ENCODE assay signal across 17 cellular contexts in genomic region chr4:39494354-39494753, GRCh38. TPM values are rescaled to one million over a fixed set of nuclear protein-coding genes. Genes with fewer than 3 reads are reported as not detected.
DNase-seq lines count a peak whose midpoint lies in the region; ATAC-seq, FAIRE-seq and TF ChIP-seq lines count a peak whose summit lies in the region.
"Had no signal": no experiment of that assay in that cellular context is flagged by ENCODE, and none has a peak within 500 bp of the region (broad histone marks: within the 10 kb centered on the region; RNA-seq: fewer than 3 reads in every experiment).

No MANE protein-coding gene starts in this region.

- in situ Hi-C loops in K562 (cut with MboI) = no loop called here

- H2AK5ac ChIP-seq in mesendoderm (ENCODE audit: low read length) = no peak overlapping the region

- no peaks in the 10 kb centered on the region for H3K9me3 ChIP-seq in K562 (replicated peaks; ENCODE audit: control insufficient read depth, insufficient read depth, low read depth, low read length)
- H3K9me3 ChIP-seq in liver (ENCODE audit: control insufficient read depth in 4 of 4, low read length in 3 of 4) = no peaks in the 10 kb centered on the region
- H3K9me3 ChIP-seq in pancreas = no peaks in the 10 kb centered on the region

- H3K79me2 ChIP-seq in K562 (ENCODE audit: control insufficient read depth, insufficient read depth, low read length) (no peaks in the 10 kb centered on the region), mesendoderm (ENCODE audit: control insufficient read depth, insufficient read depth, low read length) (no peaks in the 10 kb centered on the region)

- H4K8ac ChIP-seq in mesendoderm (ENCODE audit: low read depth, low read length) = no peak overlapping the region

- intact Hi-C loops in K562 (cut with micrococcal nuclease) (no loop called here), left colon (cut with DNase I, micrococcal nuclease) (no loop called here), pancreas (cut with DNase I) (no loop called here)

- no peak overlapping the region for H3K4me2 ChIP-seq in K562 (ENCODE audit: insufficient read depth, low read length)
- no peak overlapping the region for H3K4me2 ChIP-seq in mesendoderm (ENCODE audit: low read length)
- H3K4me2 ChIP-seq: GM23338 had no signal

- no peak for ATAC-seq in K562
- ATAC-seq in left colon = peak; percentile 48
- ATAC-seq in GM18867 (IDR thresholded peaks at IDR 0.05; ENCODE audit: unreplicated experiment) = no peak
- ATAC-seq in pancreas = no peak
- ATAC-seq: GM23338, HCT116 had no signal

- no peak overlapping the region for H2AFZ ChIP-seq in K562 (ENCODE audit: low read depth, low read length)
- H2AFZ ChIP-seq: GM23338 had no signal

- H4K20me1 ChIP-seq in K562 (replicated peaks; ENCODE audit: control insufficient read depth, insufficient read depth, low read length) = no peaks in the 10 kb centered on the region

- no peak overlapping the region for H4K5ac ChIP-seq in mesendoderm (ENCODE audit: low read length)

- H3K4me1 ChIP-seq in K562 (replicated peaks in 1 of 2; ENCODE audit: control insufficient read depth in 2 of 2, insufficient read depth in 2 of 2, low read length in 2 of 2) = no peaks in the 10 kb centered on the region; a peak in 1 of 5 replicates
- peaks cover 0 to 3% (median 1%) of the 10 kb centered on the region in 4 donors for H3K4me1 ChIP-seq in liver (ENCODE audit: control insufficient read depth in 4 of 4, insufficient read depth in 4 of 4, low read length in 3 of 4)
- H3K4me1 ChIP-seq in mesendoderm (ENCODE audit: control insufficient read depth, low read depth, low read length) = no peaks in the 10 kb centered on the region
- H3K4me1 ChIP-seq in pancreas = no peaks in the 10 kb centered on the region

- no peak overlapping the region for H3K23ac ChIP-seq in mesendoderm (ENCODE audit: low read length)

- BruUV-seq in K562 (replicated peaks; lab: Mats Ljungman, UMichigan) = no TSS peak

- H3K36me3 ChIP-seq in K562 (ENCODE audit: control insufficient read depth, insufficient read depth, low read length) (peaks cover 3% of the 10 kb centered on the region; the same call in 1 of the 3 replicates), liver (ENCODE audit: control insufficient read depth in 4 of 4, insufficient read depth in 3 of 4, low read depth in 1 of 4, low read length in 3 of 4) (peaks cover 0 to 14% (median 10%) of the 10 kb centered on the region in 4 donors), mesendoderm (ENCODE audit: control insufficient read depth, insufficient read depth, low read length) (no peaks in the 10 kb centered on the region), pancreas (peaks cover 0 to 11% (median 3%) of the 10 kb centered on the region in 3 donors)

- H3K27ac ChIP-seq in K562 (ENCODE audit: extremely low read depth, low read depth, low read length) = no peak overlapping the region
- no peak overlapping the region for H3K27ac ChIP-seq in liver (ENCODE audit: low read depth in 1 of 2, low read length in 2 of 2)
- H3K27ac ChIP-seq in mesendoderm (ENCODE audit: low read depth, low read length) = no peak overlapping the region
- H3K27ac ChIP-seq in pancreas = no peak overlapping the region

- CTCF ChIA-PET in K562 (lab: Yijun Ruan, JAX; ENCODE audit: low intra/inter-chr PET ratio) = no interaction called here

- TF ChIP-seq CTCF in K562 (IDR thresholded peaks at IDR 0.05 in 2 of 3, conservative IDR thresholded peaks at IDR 0.05 in 1 of 3; ENCODE audit: insufficient read depth in 2 of 3, low read depth in 1 of 3, low read length in 3 of 3) (no peak), liver (IDR thresholded peaks at IDR 0.05; ENCODE audit: low read depth, low read length, missing input control) (no peak), pancreas (IDR thresholded peaks at IDR 0.05) (no peak)

- no peaks in the 10 kb centered on the region for H3K9me1 ChIP-seq in K562 (ENCODE audit: control insufficient read depth, insufficient read depth, low read length)

- 45% methylated on average over 1 of the region's 1 CpG for WGBS in K562 (ENCODE audit: insufficient coverage, low coverage, missing lambda C conversion rate)
- WGBS in liver = 96% methylated on average over 1 of the region's 1 CpG
- WGBS in mesendoderm (ENCODE audit: extremely low coverage, insufficient coverage, low lambda C conversion rate) = no CpG with 5 or more reads among the region's 1 CpG
- 96 to 100% methylated on average over 1 of the region's 1 CpG for WGBS in pancreas, 2 donors

- no peak overlapping the region for H3K56ac ChIP-seq in mesendoderm (ENCODE audit: low read length)

- H3K79me1 ChIP-seq in mesendoderm (ENCODE audit: low read length) = no peaks in the 10 kb centered on the region

- no peak overlapping the region for H3K4ac ChIP-seq in mesendoderm (ENCODE audit: low read depth, low read length)

- no peak for TF ChIP-seq EP300 in K562 (IDR thresholded peaks at IDR 0.05; ENCODE audit: low read length)

- no peak for DNase-seq in K562 (ENCODE audit: extremely low read depth in 1 of 4, low spot score in 3 of 4)
- no peak for DNase-seq in left colon
- no peak for DNase-seq in mesendoderm
- no peak for DNase-seq in pancreas
- DNase-seq: C1 segment of cervical spinal cord; CD4-positive, alpha-beta memory T cell; COR-L47; DMS153; DND-41; H9 had no signal

- no peak overlapping the region for H3K4me3 ChIP-seq in K562
- H3K4me3 ChIP-seq in liver (ENCODE audit: low read depth in 1 of 3, low read length in 3 of 3) = no peak overlapping the region
- no peak overlapping the region for H3K4me3 ChIP-seq in mesendoderm (ENCODE audit: low read length)
- no peak overlapping the region for H3K4me3 ChIP-seq in pancreas
- H3K4me3 ChIP-seq: GM23338 had no signal

- H2BK15ac ChIP-seq in mesendoderm (replicated peaks; ENCODE audit: low read depth) = no peak overlapping the region

- no peak for FAIRE-seq in K562 (lab: Jason Lieb, UNC)
- no peak for FAIRE-seq in pancreas (lab: Jason Lieb, UNC)
- FAIRE-seq: G401.6, GM12892, GM19239 had no signal

- H3K18ac ChIP-seq in mesendoderm (ENCODE audit: low read length) = no peak overlapping the region

- TF ChIP-seq RAD21 in K562 (CRISPR knock-in tag; conservative IDR thresholded peaks at IDR 0.05 in 1 of 2, IDR thresholded peaks at IDR 0.05 in 1 of 2) (no peak), liver (IDR thresholded peaks at IDR 0.05) (no peak)

- H2BK120ac ChIP-seq in mesendoderm (ENCODE audit: low read depth, low read length) = no peak overlapping the region

- H3K27me3 ChIP-seq in K562 (ENCODE audit: control insufficient read depth in 2 of 2, insufficient read depth in 2 of 2, low read length in 2 of 2) (no peaks in the 10 kb centered on the region), liver (ENCODE audit: control insufficient read depth in 4 of 4, insufficient read depth in 4 of 4, low read length in 3 of 4) (no peaks in the 10 kb centered on the region), mesendoderm (ENCODE audit: insufficient read depth, low read length, poor library complexity) (no peaks in the 10 kb centered on the region), pancreas (no peaks in the 10 kb centered on the region)

- no peak for TF ChIP-seq POLR2A in K562 (conservative IDR thresholded peaks at IDR 0.05)

- POLR2A ChIA-PET in K562 (lab: Yijun Ruan, JAX) = no interaction called here

- no peak overlapping the region for H3K9ac ChIP-seq in K562 (ENCODE audit: insufficient read depth in 1 of 2, low read depth in 2 of 2, low read length in 2 of 2)
- H3K9ac ChIP-seq in liver (ENCODE audit: low read depth in 1 of 2, low read length in 2 of 2) = no peak overlapping the region
- no peak overlapping the region for H3K9ac ChIP-seq in mesendoderm (ENCODE audit: low read length)

- no peak overlapping the region for H2BK5ac ChIP-seq in mesendoderm (ENCODE audit: low read length)

RNA-seq across cellular contexts. Expression of gene UGDH, which starts 32.9 kb away (rescaled TPM):
- 6.0 and 11.8 TPM in 2 replicates for total RNA-seq in K562 (2011; cell fraction: chromatin; rRNA removed; ENCODE audit: low replicate concordance)
- total RNA-seq in K562 (2011; cell fraction: nucleolus; rRNA removed) = 5.0 and 5.7 TPM in 2 replicates
- total RNA-seq in K562 (2011; cell fraction: nucleoplasm; rRNA removed) = 6.2 and 10.3 TPM in 2 replicates
- 16.2 and 18.9 TPM in 2 replicates for total RNA-seq in K562 (2014; rRNA removed)
- total RNA-seq in K562 (2014; rRNA removed; fragmentation: Illumina TruSeq; extraction: Trizol) = 16.0 and 21.1 TPM in 2 replicates
- 10.1 and 12.0 TPM in 2 replicates for total RNA-seq in K562 (2015; rRNA removed; fragmentation: Illumina TruSeq; extraction: Trizol)
- 21.7 and 22.7 TPM in 2 replicates for total RNA-seq in K562 (2021)
- polyA plus RNA-seq in K562 (2011; rRNA removed) = 15.1 and 19.1 TPM in 2 replicates
- polyA plus RNA-seq in K562 (2011; cell fraction: cytosol; rRNA removed) = 7.3 and 12.4 TPM in 2 replicates
- 1.9 and 3.9 TPM in 2 replicates for polyA plus RNA-seq in K562 (2011; cell fraction: nucleus; rRNA removed)
- polyA plus RNA-seq in K562 (2012) = 16.3 and 19.9 TPM in 2 replicates
- 17.3 and 18.6 TPM in 2 replicates for polyA plus RNA-seq in K562 (2014; fragmentation: Illumina TruSeq; extraction: Trizol)
- 1 to 10 TPM; 5.5 to 6.8 TPM for polyA plus RNA-seq in K562 (2014; fragmentation: Nextera tagmentation; extraction: Ambion mirVana)
- 18.0 and 18.7 TPM in 2 replicates for polyA plus RNA-seq in K562 (2014; rRNA removed)
- polyA minus RNA-seq in K562 (2011; rRNA and poly(A)+ RNA removed) = 22.9 and 27.5 TPM in 2 replicates
- polyA minus RNA-seq in K562 (2011; cell fraction: cytosol; rRNA and poly(A)+ RNA removed) = 20.6 and 24.8 TPM in 2 replicates
- polyA minus RNA-seq in K562 (2011; cell fraction: nucleus; rRNA and poly(A)+ RNA removed) = 1.8 and 3.1 TPM in 2 replicates
- 100 to 1,000 TPM; 208 to 303 TPM for total RNA-seq in left colon
- 100 to 1,000 TPM in 1 of 2 donors, 10 to 100 TPM in 1; 33.1 to 241 TPM for total RNA-seq in liver
- 100 to 1,000 TPM in 1 of 2 donors, 10 to 100 TPM in 1; 40.5 to 127 TPM for polyA plus RNA-seq in liver
- 82.2 TPM for polyA plus RNA-seq in mesendoderm (2013, experiment 1 of 2)
- 82.0 TPM for polyA plus RNA-seq in mesendoderm (2013, experiment 2 of 2)
- 10 to 100 TPM; 16.0 to 84.8 (median 54.9) TPM for total RNA-seq in pancreas
- polyA plus RNA-seq in pancreas = 1 to 10 TPM; 7.0 to 8.7 TPM

RNA-seq across cellular contexts. Expression of gene LIAS, which starts 35.5 kb away (rescaled TPM):
- total RNA-seq in K562 (2011; cell fraction: chromatin; rRNA removed; ENCODE audit: low replicate concordance) = 47.0 and 100 TPM in 2 replicates
- total RNA-seq in K562 (2011; cell fraction: nucleolus; rRNA removed) = 33.0 and 33.2 TPM in 2 replicates
- 55.9 and 101 TPM in 2 replicates for total RNA-seq in K562 (2011; cell fraction: nucleoplasm; rRNA removed)
- total RNA-seq in K562 (2014; rRNA removed) (21.9 and 23.5 TPM in 2 replicates), K562 (2014; rRNA removed; fragmentation: Illumina TruSeq; extraction: Trizol) (57.1 and 66.9 TPM in 2 replicates), K562 (2015; rRNA removed; fragmentation: Illumina TruSeq; extraction: Trizol) (39.7 and 42.1 TPM in 2 replicates), K562 (2021) (27.4 and 28.1 TPM in 2 replicates), left colon (10 to 100 TPM; 19.0 to 20.0 TPM), liver (1 to 10 TPM; 7.1 to 9.7 TPM), pancreas (10 to 100 TPM in 2 of 6 donors, 1 to 10 TPM in 4; 5.9 to 13.1 (median 8.5) TPM)
- polyA plus RNA-seq in K562 (2011; rRNA removed) (39.5 and 50.2 TPM in 2 replicates), K562 (2014; fragmentation: Illumina TruSeq; extraction: Trizol) (45.0 and 49.7 TPM in 2 replicates), K562 (2014; fragmentation: Nextera tagmentation; extraction: Ambion mirVana) (10 to 100 TPM; 40.3 to 56.6 TPM), K562 (2014; rRNA removed) (37.8 and 40.2 TPM in 2 replicates), liver (1 to 10 TPM; 9.4 to 9.7 TPM), pancreas (10 to 100 TPM; 11.4 to 18.1 TPM)
- polyA plus RNA-seq in K562 (2011; cell fraction: cytosol; rRNA removed) = 13.3 and 28.1 TPM in 2 replicates
- 19.3 and 19.6 TPM in 2 replicates for polyA plus RNA-seq in K562 (2011; cell fraction: nucleus; rRNA removed)
- 24.4 and 35.7 TPM in 2 replicates for polyA plus RNA-seq in K562 (2012)
- polyA minus RNA-seq in K562 (2011; rRNA and poly(A)+ RNA removed) = 44.7 and 45.7 TPM in 2 replicates
- polyA minus RNA-seq in K562 (2011; cell fraction: cytosol; rRNA and poly(A)+ RNA removed) = 16.0 and 21.6 TPM in 2 replicates
- 21.5 and 37.1 TPM in 2 replicates for polyA minus RNA-seq in K562 (2011; cell fraction: nucleus; rRNA and poly(A)+ RNA removed)
- polyA plus RNA-seq in mesendoderm (2013, experiment 1 of 2) = 15.4 TPM
- 15.3 TPM for polyA plus RNA-seq in mesendoderm (2013, experiment 2 of 2)

RNA-seq across cellular contexts. Expression of gene RPL9, which starts 35.6 kb away (rescaled TPM):
- 442 and 649 TPM in 2 replicates for total RNA-seq in K562 (2011; cell fraction: chromatin; rRNA removed; ENCODE audit: low replicate concordance)
- 436 and 443 TPM in 2 replicates for total RNA-seq in K562 (2011; cell fraction: nucleolus; rRNA removed)
- 704 and 1,109 TPM in 2 replicates for total RNA-seq in K562 (2011; cell fraction: nucleoplasm; rRNA removed)
- total RNA-seq in K562 (2014; rRNA removed) (2,727 and 5,178 TPM in 2 replicates), K562 (2014; rRNA removed; fragmentation: Illumina TruSeq; extraction: Trizol) (3,033 and 3,406 TPM in 2 replicates), K562 (2015; rRNA removed; fragmentation: Illumina TruSeq; extraction: Trizol) (2,713 and 2,948 TPM in 2 replicates), K562 (2021) (1,925 and 2,195 TPM in 2 replicates), left colon (1,000 to 10,000 TPM in 1 of 2 donors, 100 to 1,000 TPM in 1; 939 to 1,067 TPM), liver (1,000 to 10,000 TPM in 1 of 2 donors, 100 to 1,000 TPM in 1; 732 to 1,176 TPM), pancreas (1,000 to 10,000 TPM in 5 of 6 donors, 100 to 1,000 TPM in 1; 952 to 1,393 (median 1,175) TPM)
- polyA plus RNA-seq in K562 (2011; rRNA removed) (2,384 and 2,903 TPM in 2 replicates), K562 (2014; fragmentation: Illumina TruSeq; extraction: Trizol) (2,442 and 3,049 TPM in 2 replicates), K562 (2014; fragmentation: Nextera tagmentation; extraction: Ambion mirVana) (1,000 to 10,000 TPM; 3,844 to 3,942 TPM), K562 (2014; rRNA removed) (3,722 and 4,659 TPM in 2 replicates), liver (100 to 1,000 TPM; 427 to 499 TPM), pancreas (1,000 to 10,000 TPM; 1,500 to 2,346 TPM)
- polyA plus RNA-seq in K562 (2011; cell fraction: cytosol; rRNA removed) = 562 and 2,012 TPM in 2 replicates
- polyA plus RNA-seq in K562 (2011; cell fraction: nucleus; rRNA removed) = 394 and 751 TPM in 2 replicates
- polyA plus RNA-seq in K562 (2012) = 2,558 and 2,594 TPM in 2 replicates
- polyA minus RNA-seq in K562 (2011; rRNA and poly(A)+ RNA removed) = 587 and 768 TPM in 2 replicates
- 661 and 764 TPM in 2 replicates for polyA minus RNA-seq in K562 (2011; cell fraction: cytosol; rRNA and poly(A)+ RNA removed)
- polyA minus RNA-seq in K562 (2011; cell fraction: nucleus; rRNA and poly(A)+ RNA removed) = 289 and 495 TPM in 2 replicates
- polyA plus RNA-seq in mesendoderm (2013, experiment 1 of 2) = 2,407 TPM
- polyA plus RNA-seq in mesendoderm (2013, experiment 2 of 2) = 2,414 TPM
